Comparison of ENCODE assay signal across 8 cellular contexts in genomic region chr6:89081423-89082322, GRCh38. TPM values are rescaled to one million over a fixed set of nuclear protein-coding genes. Genes with fewer than 3 reads are reported as not detected.
DNase-seq lines count a peak whose midpoint lies in the region; ATAC-seq, FAIRE-seq and TF ChIP-seq lines count a peak whose summit lies in the region.

No MANE protein-coding gene starts in this region.

- ATAC-seq in HG03469 (IDR thresholded peaks at IDR 0.05; ENCODE audit: unreplicated experiment) (peak; percentile 28), HepG2 (peak; percentile 74)

- no TSS peak for BruUV-seq in HepG2 (replicated peaks; lab: Mats Ljungman, UMichigan)

- H3K9ac ChIP-seq in BLaER1 treated with 17β-estradiol and CSF1 and Interleukin-3, amounts not matched to agents 10 nM and 100 nM: peak overlapping the region; percentile 96 to 100 (median 99)
- peak overlapping the region; percentile 98 for H3K9ac ChIP-seq in HepG2 (ENCODE audit: insufficient read depth, low read depth, low read length)

- in situ Hi-C loops in HepG2 (cut with HindIII; ENCODE audit: extremely low pct_ligation_motif_present, low pct_unique_long_range_greater_than_20kb): loop anchor here (10.0 kb wide), 1 partner anchor 97 kb away; no protein-coding TSS in a partner anchor

- H2AFZ ChIP-seq in HepG2 (ENCODE audit: low read length): no peak overlapping the region

- H3K79me2 ChIP-seq in HepG2 (ENCODE audit: insufficient read depth, low read length): peaks cover 39% of the 10 kb centered on the region

- CTCF ChIA-PET in HepG2 (lab: Yijun Ruan, JAX; ENCODE audit: low intra/inter-chr PET ratio, low total read pairs): no interaction called here

- peaks cover 10 to 44% (median 24%) of the 10 kb centered on the region in 10 experiments; a peak in 19 of 20 replicates for H3K4me1 ChIP-seq in BLaER1 treated with 17β-estradiol and CSF1 and Interleukin-3, amounts not matched to agents 10 nM and 100 nM
- H3K4me1 ChIP-seq in HepG2 (ENCODE audit: insufficient read depth, low read length): peaks cover 31% of the 10 kb centered on the region

- peaks cover 40 to 50% (median 48%) of the 10 kb centered on the region in 11 experiments for H4K20me1 ChIP-seq in BLaER1 treated with 17β-estradiol and CSF1 and Interleukin-3, amounts not matched to agents 10 nM and 100 nM
- peaks cover 36% of the 10 kb centered on the region for H4K20me1 ChIP-seq in HepG2 (ENCODE audit: insufficient read depth, low read length)

- intact Hi-C loops in HepG2 (cut with micrococcal nuclease; ENCODE audit: unreplicated experiment): loop anchor here (2.0 to 5.0 kb wide), 2 partner anchors 47 to 66 kb away; partner anchors contain the start of gene PM20D2

- H3K36me3 ChIP-seq in BLaER1 treated with 17β-estradiol and CSF1 and Interleukin-3, amounts not matched to agents 10 nM and 100 nM: peaks cover 15 to 39% (median 34%) of the 10 kb centered on the region in 11 experiments
- H3K36me3 ChIP-seq in HepG2 (replicated peaks in 1 of 2; ENCODE audit: control insufficient read depth in 1 of 2, insufficient read depth in 2 of 2, low read length in 2 of 2): peaks cover 0 to 19% of the 10 kb centered on the region in 2 experiments; a peak in 3 of 5 replicates

- H3K27me3 ChIP-seq in BLaER1 treated with 17β-estradiol and CSF1 and Interleukin-3, amounts not matched to agents 10 nM and 100 nM: no peaks in the 10 kb centered on the region
- H3K27me3 ChIP-seq in HepG2 (ENCODE audit: control insufficient read depth in 1 of 2, insufficient read depth in 2 of 2, low read length in 2 of 2): no peaks in the 10 kb centered on the region; a peak in 1 of 5 replicates

- H3K4me3 ChIP-seq in BLaER1 treated with 17β-estradiol and CSF1 and Interleukin-3, amounts not matched to agents 10 nM and 100 nM: peak overlapping the region; percentile 82 to 96 (median 89)
- H3K4me3 ChIP-seq in HepG2 (replicated peaks in 1 of 3; ENCODE audit: insufficient read depth in 1 of 3, low read depth in 2 of 3, low read length in 3 of 3): peak overlapping the region; percentile 89 to 100 (median 95)

- POLR2A ChIA-PET in HepG2 (lab: Yijun Ruan, JAX): interaction anchor here (0.9 to 6.8 kb wide), 9 partner anchors 9 to 106 kb away, joined by 3 to 117 read pairs (median 15); partner anchors contain the start of gene PM20D2

- 1% methylated on average over 17 of the region's 69 CpGs for WGBS in HepG2 (ENCODE audit: low lambda C conversion rate)

- peak; percentile 77 to 84 for TF ChIP-seq POLR2A in HepG2 (IDR thresholded peaks at IDR 0.05; ENCODE audit: insufficient read depth in 1 of 2, low read depth in 2 of 2, low read length in 2 of 2)

- DNase-seq in GM19240 (ENCODE audit: insufficient read length, low spot score) (peak; percentile 64), NCI-H526 treated with DMSO at 0.1 percent for 48 hours (lab: John Stamatoyannopoulos, UW) (peak; percentile 89), dedifferentiated amniotic fluid mesenchymal stem cell (ENCODE audit: extremely low spot score) (peak; percentile 93), HepG2 (ENCODE audit: low spot score) (peak; percentile 93)
- DNase-seq in activated CD4-positive, alpha-beta T cell treated with anti-CD3 and anti-CD28 coated beads, Interleukin-2, amount 50 U/mL, for 1 hour: peak; percentile 99
- DNase-seq in stimulated activated CD4-positive, alpha-beta T cell treated with anti-CD3 and anti-CD28 coated beads, Interleukin-2, amount 100 ng/mL, for 48 hours: peak; percentile 99

- peak overlapping the region in 10 of 11 experiments; percentile 77 to 89 (median 83); a peak in 19 of 22 replicates for H3K4me2 ChIP-seq in BLaER1 treated with 17β-estradiol and CSF1 and Interleukin-3, amounts not matched to agents 10 nM and 100 nM
- H3K4me2 ChIP-seq in HepG2 (ENCODE audit: low read depth, low read length): peak overlapping the region; percentile 77

- H3K27ac ChIP-seq in BLaER1 treated with 17β-estradiol and CSF1 and Interleukin-3, amounts not matched to agents 10 nM and 100 nM: peak overlapping the region; percentile 92 to 99 (median 99)
- H3K27ac ChIP-seq in HepG2 (ENCODE audit: extremely low read length, insufficient read depth, low read length): peak overlapping the region; percentile 96

- TF ChIP-seq CTCF in HepG2 (CRISPR knock-in tag; IDR thresholded peaks at IDR 0.05): peak; percentile 10; the same call in 1 of the 2 replicates

- H3K9me3 ChIP-seq in BLaER1 treated with 17β-estradiol and CSF1 and Interleukin-3, amounts not matched to agents 10 nM and 100 nM (replicated peaks in 1 of 11): no peaks in the 10 kb centered on the region
- H3K9me3 ChIP-seq in HepG2 (ENCODE audit: low read length): no peaks in the 10 kb centered on the region

- FAIRE-seq in HepG2 (lab: Jason Lieb, UNC): no peak

- TF ChIP-seq EP300 in HepG2 (IDR thresholded peaks at IDR 0.05; ENCODE audit: low read depth in 2 of 2, low read length in 2 of 2): peak; percentile 31 to 90; a peak in 3 of 4 replicates
- TF ChIP-seq EP300 in HepG2 (CRISPR knock-in tag; IDR thresholded peaks at IDR 0.05; ENCODE audit: borderline replicate concordance): peak; percentile 49; the same call in 1 of the 2 replicates

- TF ChIP-seq RAD21 in HepG2 (CRISPR knock-in tag; IDR thresholded peaks at IDR 0.05): peak; percentile 57

TF ChIP-seq in HepG2, 621 proteins besides CTCF, POLR2A, EP300 and RAD21 (continues in another document):
- 0 out of 2 replicates have a peak, but pooled peaks have one; percentile 21 for TF ChIP-seq ZNF367 (CRISPR knock-in tag; IDR thresholded peaks at IDR 0.05; ENCODE audit: borderline replicate concordance)
- peak; percentile 75; the same call in 1 of the 2 replicates for TF ChIP-seq IRF9 (CRISPR knock-in tag; IDR thresholded peaks at IDR 0.05; ENCODE audit: borderline replicate concordance)
- TF ChIP-seq HDAC6 (IDR thresholded peaks at IDR 0.05; ENCODE audit: low read depth, low read length): no peak
- TF ChIP-seq YEATS4 (CRISPR knock-in tag; IDR thresholded peaks at IDR 0.05; ENCODE audit: borderline replicate concordance): peak; percentile 96
- TF ChIP-seq TEAD3 (CRISPR knock-in tag; optimal IDR thresholded peaks at IDR 0.05; ENCODE audit: borderline replicate concordance): peak; percentile 75

RNA-seq across cellular contexts. Expression of gene PNRC1, which starts 1.1 kb away (rescaled TPM):
- 31.0 and 36.0 TPM in 2 replicates for total RNA-seq in HepG2 (2016; rRNA removed; fragmentation: Illumina TruSeq; extraction: Trizol)
- 57.2 and 58.4 TPM in 2 replicates for total RNA-seq in HepG2 (2016; cell fraction: cytosol; rRNA removed; fragmentation: Illumina TruSeq; extraction: Trizol; ENCODE audit: low read depth)
- total RNA-seq in HepG2 (2016; cell fraction: insoluble cytoplasmic fraction; rRNA removed; fragmentation: Illumina TruSeq; extraction: Trizol): 26.3 and 34.2 TPM in 2 replicates
- total RNA-seq in HepG2 (2016; cell fraction: membrane; rRNA removed; fragmentation: Illumina TruSeq; extraction: Trizol): 91.5 and 98.2 TPM in 2 replicates
- total RNA-seq in HepG2 (2016; cell fraction: nucleus; rRNA removed; fragmentation: Illumina TruSeq; extraction: Trizol): 38.0 and 44.9 TPM in 2 replicates
- polyA plus RNA-seq in HepG2 (2011; rRNA removed): 16.8 and 17.6 TPM in 2 replicates
- 6.9 and 11.3 TPM in 2 replicates for polyA plus RNA-seq in HepG2 (2011; cell fraction: cytosol; rRNA removed)
- 11.1 and 19.2 TPM in 2 replicates for polyA plus RNA-seq in HepG2 (2011; cell fraction: nucleus; rRNA removed)
- 109 TPM in 2 replicates for polyA plus RNA-seq in HepG2 (2012)
- 35.4 and 35.7 TPM in 2 replicates for polyA plus RNA-seq in HepG2 (2016; cell fraction: cytosol; fragmentation: Illumina TruSeq; extraction: Trizol; ENCODE audit: low read depth)
- 27.3 and 28.4 TPM in 2 replicates for polyA plus RNA-seq in HepG2 (2016; cell fraction: insoluble cytoplasmic fraction; fragmentation: Illumina TruSeq; extraction: Trizol; ENCODE audit: low read depth)
- polyA plus RNA-seq in HepG2 (2016; cell fraction: membrane; fragmentation: Illumina TruSeq; extraction: Trizol; ENCODE audit: low read depth): 40.5 and 45.9 TPM in 2 replicates
- 58.0 and 62.1 TPM in 2 replicates for polyA plus RNA-seq in HepG2 (2016; cell fraction: nucleus; fragmentation: Illumina TruSeq; extraction: Trizol; ENCODE audit: insufficient read depth, low read depth)
- 17.7 and 21.3 TPM in 2 replicates for polyA minus RNA-seq in HepG2 (2011; rRNA and poly(A)+ RNA removed; ENCODE audit: low replicate concordance)
- 38.4 and 54.1 TPM in 2 replicates for polyA minus RNA-seq in HepG2 (2011; cell fraction: cytosol; rRNA and poly(A)+ RNA removed)
- polyA minus RNA-seq in HepG2 (2011; cell fraction: nucleus; rRNA and poly(A)+ RNA removed): 44.4 and 44.5 TPM in 2 replicates

RNA-seq across cellular contexts. Expression of gene SRSF12, which starts 36.2 kb away (rescaled TPM):
- 1.9 TPM in 2 replicates for total RNA-seq in HepG2 (2016; rRNA removed; fragmentation: Illumina TruSeq; extraction: Trizol)
- total RNA-seq in HepG2 (2016; cell fraction: cytosol; rRNA removed; fragmentation: Illumina TruSeq; extraction: Trizol; ENCODE audit: low read depth): 1.3 TPM in 2 replicates
- 1.8 and 2.0 TPM in 2 replicates for total RNA-seq in HepG2 (2016; cell fraction: insoluble cytoplasmic fraction; rRNA removed; fragmentation: Illumina TruSeq; extraction: Trizol)
- 1.8 and 2.4 TPM in 2 replicates for total RNA-seq in HepG2 (2016; cell fraction: membrane; rRNA removed; fragmentation: Illumina TruSeq; extraction: Trizol)
- total RNA-seq in HepG2 (2016; cell fraction: nucleus; rRNA removed; fragmentation: Illumina TruSeq; extraction: Trizol): 2.2 TPM in 2 replicates
- polyA plus RNA-seq in HepG2 (2011; rRNA removed): 1.4 and 1.7 TPM in 2 replicates
- 0.78 and 0.99 TPM in 2 replicates for polyA plus RNA-seq in HepG2 (2011; cell fraction: cytosol; rRNA removed)
- polyA plus RNA-seq in HepG2 (2011; cell fraction: nucleus; rRNA removed): 1.0 and 1.6 TPM in 2 replicates
- 1.9 and 2.1 TPM in 2 replicates for polyA plus RNA-seq in HepG2 (2012)
- 1.4 and 1.6 TPM in 2 replicates for polyA plus RNA-seq in HepG2 (2016; cell fraction: cytosol; fragmentation: Illumina TruSeq; extraction: Trizol; ENCODE audit: low read depth)
- polyA plus RNA-seq in HepG2 (2016; cell fraction: insoluble cytoplasmic fraction; fragmentation: Illumina TruSeq; extraction: Trizol; ENCODE audit: low read depth): 2.6 and 2.8 TPM in 2 replicates
- 1.8 and 3.0 TPM in 2 replicates for polyA plus RNA-seq in HepG2 (2016; cell fraction: membrane; fragmentation: Illumina TruSeq; extraction: Trizol; ENCODE audit: low read depth)
- polyA plus RNA-seq in HepG2 (2016; cell fraction: nucleus; fragmentation: Illumina TruSeq; extraction: Trizol; ENCODE audit: insufficient read depth, low read depth): 5.7 and 6.1 TPM in 2 replicates
- polyA minus RNA-seq in HepG2 (2011; rRNA and poly(A)+ RNA removed; ENCODE audit: low replicate concordance): 0.20 TPM in 1 of 2 replicates, not detected in the other
- 0.49 and 1.2 TPM in 2 replicates for polyA minus RNA-seq in HepG2 (2011; cell fraction: cytosol; rRNA and poly(A)+ RNA removed)
- polyA minus RNA-seq in HepG2 (2011; cell fraction: nucleus; rRNA and poly(A)+ RNA removed): 2.4 and 3.1 TPM in 2 replicates

Comparison
In these comparisons a context has a peak if more than half of its experiments do, and no peak if none do; other contexts are left out.
1. Peak in every context shown above with its lines: DNase-seq, ATAC-seq, H3K4me3 ChIP-seq and H3K27ac ChIP-seq.